In genomic region chr1:43693371-43693770, GRCh38 we compare ENCODE assay signal across 25 cellular contexts.
"Had no signal": no experiment of that assay in that cellular context is flagged by ENCODE, and none has a peak within 500 bp of the region (broad histone marks: within the 10 kb centered on the region; RNA-seq: fewer than 3 reads in every experiment).

No MANE protein-coding gene starts in this region.

- FAIRE-seq: K562 had no signal

- H3K9me3 Mint-ChIP-seq: activated CD8-positive, alpha-beta T cell treated with anti-CD3 and anti-CD28 coated beads for 36 hours; activated naive CD4-positive, alpha-beta T cell treated with anti-CD3 and anti-CD28 coated beads, Interleukin-2, amount 10 ng/mL, durations not matched to agents 7 days and 5 days; activated T-helper 1 cell treated with anti-CD3 and anti-CD28 coated beads, Interleukin-12 subunit alpha, Interleukin-12 subunit beta, Interleukin-2, Interleukin-4 antibody, amounts not matched to agents 30 ng/mL and 10 ng/mL and 1 ng/mL, durations not matched to agents 14 hours and 24 hours and 36 hours; T-helper 1 cell treated with Interleukin-12 subunit alpha and Interleukin-12 subunit beta and Interleukin-4 antibody, amounts not matched to agents 30 μg/mL and 1 μg/mL, for 36 hours had no signal

- H3K4me3 Mint-ChIP-seq: activated CD8-positive, alpha-beta T cell treated with anti-CD3 and anti-CD28 coated beads for 36 hours; activated naive CD4-positive, alpha-beta T cell treated with anti-CD3 and anti-CD28 coated beads, Interleukin-2, amount 10 ng/mL, durations not matched to agents 7 days and 5 days; activated T-helper 1 cell treated with anti-CD3 and anti-CD28 coated beads, Interleukin-12 subunit alpha, Interleukin-12 subunit beta, Interleukin-2, Interleukin-4 antibody, amounts not matched to agents 30 ng/mL and 10 ng/mL and 1 ng/mL, durations not matched to agents 14 hours and 24 hours and 36 hours; T-helper 1 cell treated with Interleukin-12 subunit alpha and Interleukin-12 subunit beta and Interleukin-4 antibody, amounts not matched to agents 30 μg/mL and 1 μg/mL, for 36 hours had no signal

- ATAC-seq: activated CD4-positive, CD25-positive, alpha-beta regulatory T cell treated with anti-CD3 and anti-CD28 coated beads, Interleukin-2, amount 50 U/mL, for 24 hours; activated CD8-positive, alpha-beta T cell treated with anti-CD3 and anti-CD28 coated beads for 36 hours; K562; PC-3 had no signal

- H3K4me3 ChIP-seq: cardiac muscle cell, K562 had no signal

- H3K27me3 ChIP-seq: brain microvascular endothelial cell, cardiac muscle cell had no signal

- H3K27ac ChIP-seq: brain microvascular endothelial cell, cardiac muscle cell had no signal

- H3K27me3 Mint-ChIP-seq: activated CD8-positive, alpha-beta T cell treated with anti-CD3 and anti-CD28 coated beads for 36 hours; activated naive CD4-positive, alpha-beta T cell treated with anti-CD3 and anti-CD28 coated beads, Interleukin-2, amount 10 ng/mL, durations not matched to agents 7 days and 5 days had no signal

- DNase-seq: activated CD4-positive, alpha-beta T cell treated with anti-CD3 and anti-CD28 coated beads for 4 hours; activated CD8-positive, alpha-beta memory T cell treated with anti-CD3 and anti-CD28 coated beads, Interleukin-2, amount 50 U/mL, for 4 hours; activated CD8-positive, alpha-beta T cell treated with anti-CD3 and anti-CD28 coated beads for 36 hours; activated gamma-delta T cell; activated naive CD4-positive, alpha-beta T cell treated with anti-CD3 and anti-CD28 coated beads, Interleukin-2, amount 10 ng/mL, durations not matched to agents 7 days and 5 days; activated T-cell treated with anti-CD3 and anti-CD28 coated beads, Interleukin-2, amount 50 U/mL, for 1 hour; amygdala; brain microvascular endothelial cell; cerebellar nuclear complex; Karpas-422; MM.1S; NCI-H1105; NCI-H1436; NCI-H1694 treated with DMSO at 0.1 percent for 48 hours; NCI-H2029 treated with DMSO at 0.1 percent for 48 hours; NCI-H345; NCI-H510A; NCI-H69; PC-3; SHP77 treated with DMSO at 0.1 percent for 48 hours had no signal

- H3K4me1 Mint-ChIP-seq: activated naive CD4-positive, alpha-beta T cell treated with anti-CD3 and anti-CD28 coated beads, Interleukin-2, amount 10 ng/mL, durations not matched to agents 7 days and 5 days had no signal

- H3K27ac Mint-ChIP-seq: activated CD8-positive, alpha-beta T cell treated with anti-CD3 and anti-CD28 coated beads for 36 hours; activated naive CD4-positive, alpha-beta T cell treated with anti-CD3 and anti-CD28 coated beads, Interleukin-2, amount 10 ng/mL, durations not matched to agents 7 days and 5 days; activated T-helper 1 cell treated with anti-CD3 and anti-CD28 coated beads, Interleukin-12 subunit alpha, Interleukin-12 subunit beta, Interleukin-2, Interleukin-4 antibody, amounts not matched to agents 30 ng/mL and 10 ng/mL and 1 ng/mL, durations not matched to agents 14 hours and 24 hours and 36 hours; T-helper 1 cell treated with Interleukin-12 subunit alpha and Interleukin-12 subunit beta and Interleukin-4 antibody, amounts not matched to agents 30 μg/mL and 1 μg/mL, for 36 hours had no signal
